1 cellular context compared by ENCODE assay signal in the genomic region with DNA sequence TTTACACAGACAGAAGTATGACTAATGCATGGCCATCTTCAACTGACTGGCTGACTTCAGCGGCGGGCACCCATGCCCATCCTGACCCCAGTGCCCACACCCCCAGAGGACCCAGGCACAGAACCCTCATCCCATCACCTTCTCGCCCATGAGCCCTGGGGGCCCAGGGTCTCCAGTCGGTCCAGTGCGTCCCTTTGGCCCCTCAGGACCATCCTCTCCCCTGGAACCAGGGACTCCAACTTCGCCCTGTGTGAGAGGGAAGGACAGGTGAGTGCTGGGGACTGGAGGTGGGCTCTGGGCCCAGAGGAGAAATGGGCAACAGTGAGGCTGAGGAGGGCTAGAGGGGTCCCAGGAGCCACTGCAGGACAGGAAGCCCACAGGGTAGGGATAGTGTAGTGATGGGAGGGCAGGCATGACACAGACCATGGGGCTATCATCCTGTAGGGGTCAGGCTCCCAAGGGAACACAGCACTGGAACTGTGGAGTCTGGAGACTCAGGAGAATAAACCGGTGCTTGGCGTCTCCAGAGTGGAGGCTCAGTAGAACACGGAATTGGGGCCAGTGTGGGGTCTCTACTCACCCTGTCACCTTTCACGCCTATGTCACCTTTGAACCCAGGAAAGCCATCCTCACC.
TF ChIP-seq lines count a peak whose summit lies in the region.

No MANE protein-coding gene starts in this region.

TF ChIP-seq in HEK293, 187 proteins besides CTCF, POLR2A, EP300 and RAD21 (continued from another document):
- TF ChIP-seq, protein P1, sequence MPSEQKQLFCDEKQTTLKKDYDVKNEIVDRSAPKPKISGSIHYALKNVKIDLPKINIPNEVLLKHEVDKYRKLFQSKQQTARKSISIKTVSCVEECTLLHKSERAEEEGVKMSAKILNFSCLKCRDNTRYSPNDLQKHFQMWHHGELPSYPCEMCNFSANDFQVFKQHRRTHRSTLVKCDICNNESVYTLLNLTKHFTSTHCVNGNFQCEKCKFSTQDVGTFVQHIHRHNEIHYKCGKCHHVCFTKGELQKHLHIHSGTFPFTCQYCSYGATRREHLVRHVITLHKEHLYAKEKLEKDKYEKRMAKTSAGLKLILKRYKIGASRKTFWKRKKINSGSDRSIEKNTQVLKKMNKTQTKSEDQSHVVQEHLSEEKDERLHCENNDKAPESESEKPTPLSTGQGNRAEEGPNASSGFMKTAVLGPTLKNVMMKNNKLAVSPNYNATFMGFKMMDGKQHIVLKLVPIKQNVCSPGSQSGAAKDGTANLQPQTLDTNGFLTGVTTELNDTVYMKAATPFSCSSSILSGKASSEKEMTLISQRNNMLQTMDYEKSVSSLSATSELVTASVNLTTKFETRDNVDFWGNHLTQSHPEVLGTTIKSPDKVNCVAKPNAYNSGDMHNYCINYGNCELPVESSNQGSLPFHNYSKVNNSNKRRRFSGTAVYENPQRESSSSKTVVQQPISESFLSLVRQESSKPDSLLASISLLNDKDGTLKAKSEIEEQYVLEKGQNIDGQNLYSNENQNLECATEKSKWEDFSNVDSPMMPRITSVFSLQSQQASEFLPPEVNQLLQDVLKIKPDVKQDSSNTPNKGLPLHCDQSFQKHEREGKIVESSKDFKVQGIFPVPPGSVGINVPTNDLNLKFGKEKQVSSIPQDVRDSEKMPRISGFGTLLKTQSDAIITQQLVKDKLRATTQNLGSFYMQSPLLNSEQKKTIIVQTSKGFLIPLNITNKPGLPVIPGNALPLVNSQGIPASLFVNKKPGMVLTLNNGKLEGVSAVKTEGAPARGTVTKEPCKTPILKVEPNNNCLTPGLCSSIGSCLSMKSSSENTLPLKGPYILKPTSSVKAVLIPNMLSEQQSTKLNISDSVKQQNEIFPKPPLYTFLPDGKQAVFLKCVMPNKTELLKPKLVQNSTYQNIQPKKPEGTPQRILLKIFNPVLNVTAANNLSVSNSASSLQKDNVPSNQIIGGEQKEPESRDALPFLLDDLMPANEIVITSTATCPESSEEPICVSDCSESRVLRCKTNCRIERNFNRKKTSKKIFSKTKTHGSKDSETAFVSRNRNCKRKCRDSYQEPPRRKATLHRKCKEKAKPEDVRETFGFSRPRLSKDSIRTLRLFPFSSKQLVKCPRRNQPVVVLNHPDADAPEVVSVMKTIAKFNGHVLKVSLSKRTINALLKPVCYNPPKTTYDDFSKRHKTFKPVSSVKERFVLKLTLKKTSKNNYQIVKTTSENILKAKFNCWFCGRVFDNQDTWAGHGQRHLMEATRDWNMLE (tag by site-specific recombination; conservative IDR thresholded peaks at IDR 0.05; ENCODE audit: low read depth): no peak
- TF ChIP-seq ZNF112 (tag by site-specific recombination; IDR thresholded peaks at IDR 0.05) (no peak), ZNF391 (tag by site-specific recombination; IDR thresholded peaks at IDR 0.05; ENCODE audit: borderline replicate concordance, low read depth) (no peak), ZSCAN23 (tag by site-specific recombination; IDR thresholded peaks at IDR 0.05) (no peak)
- TF ChIP-seq, protein P2, sequence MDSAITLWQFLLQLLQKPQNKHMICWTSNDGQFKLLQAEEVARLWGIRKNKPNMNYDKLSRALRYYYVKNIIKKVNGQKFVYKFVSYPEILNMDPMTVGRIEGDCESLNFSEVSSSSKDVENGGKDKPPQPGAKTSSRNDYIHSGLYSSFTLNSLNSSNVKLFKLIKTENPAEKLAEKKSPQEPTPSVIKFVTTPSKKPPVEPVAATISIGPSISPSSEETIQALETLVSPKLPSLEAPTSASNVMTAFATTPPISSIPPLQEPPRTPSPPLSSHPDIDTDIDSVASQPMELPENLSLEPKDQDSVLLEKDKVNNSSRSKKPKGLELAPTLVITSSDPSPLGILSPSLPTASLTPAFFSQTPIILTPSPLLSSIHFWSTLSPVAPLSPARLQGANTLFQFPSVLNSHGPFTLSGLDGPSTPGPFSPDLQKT (IDR thresholded peaks at IDR 0.05; ENCODE audit: borderline replicate concordance, low read depth, low read length): no peak
TF ChIP-seq in HEK293: peak in this region for 0.
